In the genomic region with DNA sequence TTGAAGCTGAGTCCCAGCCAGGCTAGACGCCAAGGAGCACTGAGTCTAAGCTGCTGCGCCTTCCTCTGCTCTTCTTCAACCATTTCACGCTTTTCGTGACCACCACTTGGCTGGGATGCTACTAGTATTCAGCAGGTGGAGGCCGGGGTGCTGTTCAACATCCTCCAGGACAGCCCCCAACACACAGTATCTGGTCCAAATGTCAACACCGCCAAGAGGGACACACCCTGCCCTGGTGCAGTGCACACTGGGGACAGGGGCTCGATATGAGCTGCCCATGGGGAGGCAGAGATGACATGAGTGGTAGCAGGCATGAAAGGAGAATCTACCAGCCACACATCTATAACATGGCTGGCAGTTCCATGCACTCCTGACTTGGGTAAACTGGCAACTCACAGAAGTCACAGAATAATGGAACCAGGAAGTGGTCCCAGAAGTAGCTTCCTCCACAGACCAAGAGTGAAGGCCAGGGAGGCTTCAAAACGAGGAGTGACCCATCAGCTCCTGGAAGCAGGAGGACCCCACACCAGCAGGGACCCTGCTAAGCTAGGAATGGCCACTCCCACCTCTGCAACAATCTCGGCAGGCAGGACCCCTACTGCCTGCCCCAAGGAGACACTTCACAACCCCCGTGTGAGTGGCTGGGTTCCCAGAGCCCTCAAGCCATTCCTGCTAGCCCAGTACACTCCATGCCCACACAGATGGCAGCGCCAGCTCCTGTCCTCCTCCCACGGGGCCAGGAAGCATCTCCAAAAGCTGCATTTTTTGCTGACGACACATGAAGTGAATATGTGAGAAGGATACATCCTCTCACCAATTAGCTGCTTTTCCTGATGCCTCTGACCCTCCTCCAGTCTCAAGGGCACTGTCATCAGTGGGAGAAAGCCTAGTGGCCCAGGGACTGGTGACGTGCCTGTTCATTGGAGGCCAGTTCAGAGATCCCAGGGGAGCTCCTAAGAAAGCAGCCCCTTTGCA, we compare ENCODE assay signal across 24 cellular contexts.
A peak's percentile ranks its signal among the peaks of the same experiment; 100 is the strongest.
DNase-seq lines count a peak whose midpoint lies in the region; ATAC-seq and TF ChIP-seq lines count a peak whose summit lies in the region.
"Had no signal": no experiment of that assay in that cellular context is flagged by ENCODE, and none has a peak within 500 bp of the region (broad histone marks: within the 10 kb centered on the region; RNA-seq: fewer than 3 reads in every experiment).

No MANE protein-coding gene starts in this region.

- no peak overlapping the region for H3K27ac Mint-ChIP-seq in activated T-cell treated with anti-CD3 and anti-CD28 coated beads, Interleukin-2, amount 50 U/mL, for 24 hours
- H3K27ac Mint-ChIP-seq in Caco-2 (ENCODE audit: unreplicated experiment): no peak overlapping the region
- H3K27ac Mint-ChIP-seq: activated T-helper 17 cell treated with anti-CD3 and anti-CD28 coated beads, Interleukin-2, amount 50 U/mL, for 72 hours had no signal

- ATAC-seq in HG03108 (IDR thresholded peaks at IDR 0.05; ENCODE audit: unreplicated experiment): no peak
- ATAC-seq in omental fat pad (ENCODE audit: low FRiP score): no peak
- ATAC-seq: activated T-helper 17 cell treated with anti-CD3 and anti-CD28 coated beads, Interleukin-2, amount 50 U/mL, for 72 hours; GM12878 had no signal

- BruUV-seq in Caco-2 (replicated peaks; lab: Mats Ljungman, UMichigan): no TSS peak

- no peaks in the 10 kb centered on the region for H3K27me3 Mint-ChIP-seq in activated T-cell treated with anti-CD3 and anti-CD28 coated beads, Interleukin-2, amount 50 U/mL, for 24 hours
- H3K27me3 Mint-ChIP-seq in Caco-2 (ENCODE audit: insufficient read depth, unreplicated experiment): no peaks in the 10 kb centered on the region
- H3K27me3 Mint-ChIP-seq: activated T-helper 17 cell treated with anti-CD3 and anti-CD28 coated beads, Interleukin-2, amount 50 U/mL, for 72 hours had no signal

- H3K4me1 Mint-ChIP-seq in activated T-cell treated with anti-CD3 and anti-CD28 coated beads, Interleukin-2, amount 50 U/mL, for 24 hours (ENCODE audit: low read depth): no peaks in the 10 kb centered on the region
- no peaks in the 10 kb centered on the region for H3K4me1 Mint-ChIP-seq in Caco-2 (ENCODE audit: low read depth, unreplicated experiment)
- H3K4me1 Mint-ChIP-seq: activated T-helper 17 cell treated with anti-CD3 and anti-CD28 coated beads, Interleukin-2, amount 50 U/mL, for 72 hours had no signal

- no peaks in the 10 kb centered on the region for H3K9me3 ChIP-seq in spleen
- H3K9me3 ChIP-seq in Caco-2: no peaks in the 10 kb centered on the region
- H3K9me3 ChIP-seq: neutrophil had no signal

- no peak for TF ChIP-seq CTCF in spleen (IDR thresholded peaks at IDR 0.05 in 8 of 11, conservative IDR thresholded peaks at IDR 0.05 in 3 of 11)
- no peak for TF ChIP-seq CTCF in Caco-2 (IDR thresholded peaks at IDR 0.05; ENCODE audit: insufficient read depth in 1 of 2, low read depth in 1 of 2, low read length in 1 of 2, severe bottlenecking in 1 of 2, unreplicated experiment in 1 of 2)
- no peak for TF ChIP-seq CTCF in omental fat pad (IDR thresholded peaks at IDR 0.05)

- H3K36me3 ChIP-seq in spleen (peaks cover 18 to 100% (median 100%) of the 10 kb centered on the region in 6 donors), Caco-2 (ENCODE audit: control insufficient read depth, insufficient read depth, low read length) (peaks cover 5% of the 10 kb centered on the region)

- no peaks in the 10 kb centered on the region for H3K4me1 ChIP-seq in spleen
- no peaks in the 10 kb centered on the region for H3K4me1 ChIP-seq in Caco-2

- H3K4me3 ChIP-seq in spleen (no peak overlapping the region), Caco-2 (ENCODE audit: low read depth, low read length) (no peak overlapping the region)
- H3K4me3 ChIP-seq: GM12878 had no signal

- CTCF ChIA-PET in Caco-2 (lab: Charles Lee): no interaction called here

- H3K27ac ChIP-seq in spleen: no peak overlapping the region
- H3K27ac ChIP-seq: neutrophil had no signal

- POLR2A ChIA-PET in Caco-2 (lab: Charles Lee): interaction anchor here (0.6 kb wide), 1 partner anchor 61 kb away, joined by 9 read pairs; no protein-coding TSS in a partner anchor

- intact Hi-C loops in spleen (cut with DNase I; ENCODE audit: low total_unique reads): no loop called here
- intact Hi-C loops in Caco-2 (cut with micrococcal nuclease; ENCODE audit: unreplicated experiment): no loop called here

- no peak for TF ChIP-seq POLR2A in spleen (IDR thresholded peaks at IDR 0.05)

- H3K36me3 Mint-ChIP-seq in activated T-cell treated with anti-CD3 and anti-CD28 coated beads, Interleukin-2, amount 50 U/mL, for 24 hours (ENCODE audit: low read depth): peaks cover 89% of the 10 kb centered on the region
- H3K36me3 Mint-ChIP-seq in Caco-2 (ENCODE audit: insufficient read depth, unreplicated experiment): peaks cover 76% of the 10 kb centered on the region

- H3K9me3 Mint-ChIP-seq in activated T-cell treated with anti-CD3 and anti-CD28 coated beads, Interleukin-2, amount 50 U/mL, for 24 hours: no peaks in the 10 kb centered on the region
- H3K9me3 Mint-ChIP-seq in Caco-2 (ENCODE audit: unreplicated experiment): no peaks in the 10 kb centered on the region
- H3K9me3 Mint-ChIP-seq: activated T-helper 17 cell treated with anti-CD3 and anti-CD28 coated beads, Interleukin-2, amount 50 U/mL, for 72 hours had no signal

- DNase-seq in activated T-cell treated with anti-CD3 and anti-CD28 coated beads, Interleukin-2, amount 50 U/mL, for 24 hours: peak; percentile 12
- no peak for DNase-seq in activated T-cell treated with anti-CD3 and anti-CD28 coated beads, Interleukin-2, amount 50 U/mL, for 48 hours
- DNase-seq in M059J (ENCODE audit: low read depth): peak; percentile 21
- DNase-seq in fibroblast of gingiva (ENCODE audit: low read depth): peak; percentile 14
- peak; percentile 32 for DNase-seq in spleen
- DNase-seq in Caco-2: no peak
- DNase-seq in omental fat pad (ENCODE audit: low spot score): no peak
- DNase-seq: 8988T; activated CD4-positive, alpha-beta T cell treated with anti-CD3 and anti-CD28 coated beads for 1 hour; amniotic stem cell; C1 segment of cervical spinal cord; caudate nucleus; DMS 273 treated with DMSO at 0.1 percent for 48 hours; foreskin melanocyte; GF-D8; hypothalamus; NCI-H526 treated with DMSO at 0.1 percent for 48 hours; retina; Right ventricle myocardium superior; SW 1271 had no signal

- 78 to 85% (median 81%) methylated on average over 13 to 14 of the region's 14 CpGs for WGBS in spleen, 5 donors

- no peaks in the 10 kb centered on the region for H3K27me3 ChIP-seq in spleen (replicated peaks in 1 of 7)
- no peaks in the 10 kb centered on the region for H3K27me3 ChIP-seq in Caco-2 (replicated peaks; ENCODE audit: control insufficient read depth, insufficient read depth, low read length)
- H3K27me3 ChIP-seq: neutrophil had no signal

- no peak overlapping the region for H3K4me3 Mint-ChIP-seq in activated T-cell treated with anti-CD3 and anti-CD28 coated beads, Interleukin-2, amount 50 U/mL, for 24 hours
- no peak overlapping the region for H3K4me3 Mint-ChIP-seq in Caco-2 (ENCODE audit: unreplicated experiment)
- H3K4me3 Mint-ChIP-seq: activated T-helper 17 cell treated with anti-CD3 and anti-CD28 coated beads, Interleukin-2, amount 50 U/mL, for 72 hours had no signal

Comparison
In these comparisons a context has a peak if more than half of its experiments do, and no peak if none do; other contexts are left out.
1. DNase-seq: peak in activated T-cell treated with anti-CD3 and anti-CD28 coated beads, Interleukin-2, amount 50 U/mL, for 24 hours (single experiment), M059J (single experiment), fibroblast of gingiva (single experiment) and spleen (single experiment); none in activated T-cell treated with anti-CD3 and anti-CD28 coated beads, Interleukin-2, amount 50 U/mL, for 48 hours (0 of 2), Caco-2 (0 of 2) and omental fat pad (single experiment).